8 cellular contexts compared by ENCODE assay signal in the genomic region with DNA sequence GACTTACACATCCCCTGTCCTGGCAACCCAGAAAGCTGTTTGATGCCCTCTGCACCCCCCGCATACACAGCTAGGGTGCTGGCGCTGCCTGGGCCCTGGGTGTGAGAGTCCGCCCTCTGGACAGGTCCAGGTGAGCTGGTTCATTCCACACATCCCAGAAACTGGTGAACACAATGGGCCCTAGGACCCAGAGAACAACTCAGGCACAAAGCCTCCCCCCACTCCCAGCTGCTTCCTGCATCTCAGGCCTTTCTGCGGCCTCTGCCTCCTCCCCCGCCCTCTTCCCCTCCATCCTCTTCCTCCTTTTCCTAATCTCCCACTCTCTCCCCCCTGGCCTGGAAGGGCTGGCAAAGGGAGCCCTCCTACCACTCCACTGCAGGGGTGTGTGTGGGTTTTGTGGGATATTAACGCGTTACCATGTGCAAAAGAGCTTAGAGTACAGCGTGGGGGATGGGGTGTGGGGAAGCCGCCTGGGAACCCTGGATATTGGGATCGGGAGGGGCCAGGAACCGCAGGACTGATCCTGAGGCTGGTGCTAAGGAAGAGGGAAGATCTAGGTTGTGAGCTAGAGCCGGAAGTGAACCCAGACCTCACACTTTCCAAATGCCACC. TPM values are rescaled to one million over a fixed set of nuclear protein-coding genes. Genes with fewer than 3 reads are reported as not detected.
DNase-seq lines count a peak whose midpoint lies in the region; ATAC-seq, FAIRE-seq and TF ChIP-seq lines count a peak whose summit lies in the region.

No MANE protein-coding gene starts in this region.

- no peaks in the 10 kb centered on the region for H3K36me3 ChIP-seq in psoas muscle (ENCODE audit: insufficient read depth in 1 of 2, low read depth in 1 of 2)

- TF ChIP-seq CTCF in AG09309 (IDR thresholded peaks at IDR 0.05; ENCODE audit: control insufficient read depth, insufficient read depth, low read depth, low read length, missing control alignments) (no peak), brain (conservative IDR thresholded peaks at IDR 0.05) (no peak), psoas muscle (IDR thresholded peaks at IDR 0.05) (no peak)

- H3K27ac ChIP-seq in psoas muscle = peak overlapping the region; percentile 83

- peak; percentile 91 for FAIRE-seq in GM18507 (lab: Jason Lieb, UNC)

- H3K27me3 ChIP-seq in psoas muscle (ENCODE audit: insufficient read depth in 3 of 3, low read length in 2 of 3) = no peaks in the 10 kb centered on the region

- H3K36me3 Mint-ChIP-seq in brain = no peaks in the 10 kb centered on the region

- in situ Hi-C loops in SK-MEL-5 (cut with HindIII; ENCODE audit: low pct_unique_long_range_greater_than_20kb, low sequenced_read_pairs) = no loop called here

- WGBS in psoas muscle, 3 donors = 12 to 31% (median 13%) methylated on average over 11 to 12 of the region's 12 CpGs

- peak overlapping the region; percentile 98 to 99 (median 99) for H3K27ac Mint-ChIP-seq in brain

- H3K4me3 ChIP-seq in AG09309 (ENCODE audit: control insufficient read depth, low read depth, low read length) (peak overlapping the region; percentile 60), psoas muscle (peak overlapping the region; percentile 84)

- H3K9me3 Mint-ChIP-seq in brain = no peaks in the 10 kb centered on the region

- intact Hi-C loops in psoas muscle (cut with DNase I) = loop anchor here in 1 of 2 donors (1.0 to 2.0 kb wide), 2 partner anchors 9 to 57 kb away; a partner anchor contains a TSS

- peaks cover 7% of the 10 kb centered on the region for H3K27me3 Mint-ChIP-seq in brain

- ATAC-seq in psoas muscle = peak; percentile 53 to 73 (median 66)
- ATAC-seq in GM21381 (IDR thresholded peaks at IDR 0.05; ENCODE audit: unreplicated experiment) = no peak

- peaks cover 33% of the 10 kb centered on the region for H3K4me1 Mint-ChIP-seq in brain

- peaks cover 60% of the 10 kb centered on the region for H3K4me1 ChIP-seq in psoas muscle

- DNase-seq in AG09309 (ENCODE audit: low read depth) = peak; percentile 48
- no peak for DNase-seq in GM18507 (ENCODE audit: extremely low spot score, insufficient read length, low read depth)
- peak; percentile 72 for DNase-seq in NAMALWA (ENCODE audit: low spot score)
- DNase-seq in SK-MEL-5 (ENCODE audit: low read depth, low spot score) = peak; percentile 88
- peak; percentile 88 to 90 for DNase-seq in hippocampal formation (lab: John Stamatoyannopoulos, UW)
- DNase-seq in psoas muscle = peak; percentile 82 to 86

- H3K9me3 ChIP-seq in psoas muscle = no peaks in the 10 kb centered on the region

- peak overlapping the region; percentile 91 to 97 (median 95) for H3K4me3 Mint-ChIP-seq in brain

RNA-seq across cellular contexts. Expression of a gene that starts 1.6 kb away (rescaled TPM):
- total RNA-seq in SK-MEL-5 (2014; rRNA removed; shearing (Covaris generic)) = 33.6 and 36.2 TPM in 2 replicates
- 49.3 and 63.2 TPM in 2 replicates for polyA plus RNA-seq in SK-MEL-5 (2015; cell fraction: cytosol; rRNA removed)
- 61.2 and 61.5 TPM in 2 replicates for polyA plus RNA-seq in SK-MEL-5 (2015; cell fraction: nucleus; rRNA removed)
- polyA plus RNA-seq in brain (ENCODE audit: insufficient read depth, low read depth, low replicate concordance) = 53.1 TPM
- 10 to 100 TPM; 15.1 to 26.5 (median 18.4) TPM for total RNA-seq in psoas muscle
- 10 to 100 TPM in 2 of 3 donors, 1 to 10 TPM in 1; 7.0 to 11.3 (median 11.0) TPM for polyA plus RNA-seq in psoas muscle

RNA-seq across cellular contexts. Expression of a gene that starts 13.8 kb away (rescaled TPM):
- total RNA-seq in SK-MEL-5 (2014; rRNA removed; shearing (Covaris generic)) = not detected in 2 replicates
- not detected in 2 replicates for polyA plus RNA-seq in SK-MEL-5 (2015; cell fraction: cytosol; rRNA removed)
- not detected in 2 replicates for polyA plus RNA-seq in SK-MEL-5 (2015; cell fraction: nucleus; rRNA removed)
- polyA plus RNA-seq in brain (ENCODE audit: insufficient read depth, low read depth, low replicate concordance) (1.6 TPM), psoas muscle (100 to 1,000 TPM; 120 to 254 (median 151) TPM)
- total RNA-seq in psoas muscle = 100 to 1,000 TPM; 245 to 291 (median 266) TPM

RNA-seq across cellular contexts. Expression of a gene that starts 22.1 kb away (rescaled TPM):
- total RNA-seq in SK-MEL-5 (2014; rRNA removed; shearing (Covaris generic)) = 0.03 TPM in 1 of 2 replicates, not detected in the other
- polyA plus RNA-seq in SK-MEL-5 (2015; cell fraction: cytosol; rRNA removed) = 0.58 and 1.5 TPM in 2 replicates
- polyA plus RNA-seq in SK-MEL-5 (2015; cell fraction: nucleus; rRNA removed) = 0.21 TPM in 1 of 2 replicates, not detected in the other
- 24.4 TPM for polyA plus RNA-seq in brain (ENCODE audit: insufficient read depth, low read depth, low replicate concordance)
- total RNA-seq in psoas muscle = 1 to 10 TPM in 3 of 4 donors, under 1 TPM in 1; 0.55 to 2.7 (median 1.3) TPM
- 1 to 10 TPM in 1 of 3 donors, under 1 TPM in 2; 0.64 to 1.3 (median 0.98) TPM for polyA plus RNA-seq in psoas muscle

RNA-seq across cellular contexts. Expression of a gene that starts 49.4 kb away (rescaled TPM):
- total RNA-seq in SK-MEL-5 (2014; rRNA removed; shearing (Covaris generic)) = 0.03 TPM in 2 replicates
- polyA plus RNA-seq in SK-MEL-5 (2015; cell fraction: cytosol; rRNA removed) = 1.8 and 2.2 TPM in 2 replicates
- 0.33 and 4.0 TPM in 2 replicates for polyA plus RNA-seq in SK-MEL-5 (2015; cell fraction: nucleus; rRNA removed)
- polyA plus RNA-seq in brain (ENCODE audit: insufficient read depth, low read depth, low replicate concordance) (11.2 TPM), psoas muscle (1 to 10 TPM; 2.3 to 5.4 (median 3.3) TPM)
- 10 to 100 TPM; 10.2 to 46.6 (median 18.7) TPM for total RNA-seq in psoas muscle

RNA-seq across cellular contexts. Expression of a gene that starts 56.9 kb away (rescaled TPM):
- total RNA-seq in SK-MEL-5 (2014; rRNA removed; shearing (Covaris generic)) = 9.5 TPM in 2 replicates
- polyA plus RNA-seq in SK-MEL-5 (2015; cell fraction: cytosol; rRNA removed) = 14.4 and 14.6 TPM in 2 replicates
- 16.1 and 34.6 TPM in 2 replicates for polyA plus RNA-seq in SK-MEL-5 (2015; cell fraction: nucleus; rRNA removed)
- polyA plus RNA-seq in brain (ENCODE audit: insufficient read depth, low read depth, low replicate concordance) (80.8 TPM), psoas muscle (10 to 100 TPM; 50.3 to 99.4 (median 55.2) TPM)
- 100 to 1,000 TPM in 2 of 4 donors, 10 to 100 TPM in 2; 79.3 to 213 (median 110) TPM for total RNA-seq in psoas muscle

Comparison
In these comparisons a context has a peak if more than half of its experiments do, and no peak if none do; other contexts are left out.
1. RNA of a gene that starts 13.8 kb away (total RNA-seq): 245 to 291 TPM in psoas muscle; not detected in SK-MEL-5; every median in the first group is over 100 times any median in the second.